ENCODE assay signal across 8 cellular contexts in genomic region chr3:141410408-141410807, GRCh38. TPM values are rescaled to one million over a fixed set of nuclear protein-coding genes. Genes with fewer than 3 reads are reported as not detected.
A peak's percentile ranks its signal among the peaks of the same experiment; 100 is the strongest.
DNase-seq lines count a peak whose midpoint lies in the region; ATAC-seq and TF ChIP-seq lines count a peak whose summit lies in the region.

No MANE protein-coding gene starts in this region.

- peaks cover 41% of the 10 kb centered on the region for H3K4me1 Mint-ChIP-seq in progenitor cell of endocrine pancreas (ENCODE audit: low read depth)

- H3K4me3 Mint-ChIP-seq in progenitor cell of endocrine pancreas (ENCODE audit: low read depth), result no peak overlapping the region

- ATAC-seq in RWPE2 (ENCODE audit: low read depth), result no peak

- H3K9me3 Mint-ChIP-seq in progenitor cell of endocrine pancreas (ENCODE audit: low read depth), result no peaks in the 10 kb centered on the region

- H3K27me3 ChIP-seq in RWPE2 (ENCODE audit: insufficient read depth, poor library complexity, severe bottlenecking), result no peaks in the 10 kb centered on the region

- DNase-seq in G401 (ENCODE audit: low spot score) (peak; percentile 69), RWPE2 (ENCODE audit: low spot score) (no peak), fibroblast of peridontal ligament (ENCODE audit: extremely low read depth) (peak; percentile 46), progenitor cell of endocrine pancreas (ENCODE audit: low spot score, unreplicated experiment) (no peak), kidney glomerular epithelial cell (lab: John Stamatoyannopoulos, UW) (no peak), DMS79 treated with DMSO at 0.1 percent for 48 hours (lab: John Stamatoyannopoulos, UW) (no peak), GF-D8 (lab: John Stamatoyannopoulos, UW) (no peak)
- no peak for DNase-seq in stimulated activated CD4-positive, alpha-beta T cell treated with anti-CD3 and anti-CD28 coated beads, Interleukin-1b, Interleukin-23, amount 100 ng/mL, for 48 hours

- no peak overlapping the region for H3K4me3 ChIP-seq in RWPE2 (ENCODE audit: severe bottlenecking)

- H3K27me3 Mint-ChIP-seq in progenitor cell of endocrine pancreas, result no peaks in the 10 kb centered on the region

- H3K36me3 Mint-ChIP-seq in progenitor cell of endocrine pancreas (ENCODE audit: insufficient read depth), result peaks cover 14% of the 10 kb centered on the region

- H3K36me3 ChIP-seq in RWPE2 (ENCODE audit: low read depth), result peaks cover 62% of the 10 kb centered on the region

- peak overlapping the region; percentile 96 for H3K27ac ChIP-seq in RWPE2 (ENCODE audit: poor library complexity, severe bottlenecking)

- in situ Hi-C loops in G401 (cut with HindIII; ENCODE audit: low sequenced_read_pairs), result no loop called here

- H3K9me3 ChIP-seq in RWPE2 (ENCODE audit: severe bottlenecking), result no peaks in the 10 kb centered on the region

- peak overlapping the region; percentile 92 for H3K27ac Mint-ChIP-seq in progenitor cell of endocrine pancreas

- TF ChIP-seq CTCF in RWPE2 (IDR thresholded peaks at IDR 0.05; ENCODE audit: poor library complexity, severe bottlenecking) (no peak), progenitor cell of endocrine pancreas (IDR thresholded peaks at IDR 0.05; ENCODE audit: unreplicated experiment) (no peak)

- peaks cover 83% of the 10 kb centered on the region for H3K4me1 ChIP-seq in RWPE2 (ENCODE audit: insufficient read depth, poor library complexity, severe bottlenecking)

RNA-seq across cellular contexts. Expression of gene ZBTB38, which starts 42.1 kb away (rescaled TPM):
- total RNA-seq in G401 (2014; rRNA removed; shearing (Covaris generic)), result 7.4 and 33.8 TPM in 2 replicates
- 25.8 and 27.0 TPM in 2 replicates for total RNA-seq in progenitor cell of endocrine pancreas

Comparison
In these comparisons a context has a peak if more than half of its experiments do, and no peak if none do; other contexts are left out.
1. DNase-seq: peak in G401 (single experiment) and fibroblast of peridontal ligament (single experiment); none in RWPE2 (single experiment), progenitor cell of endocrine pancreas (single experiment), kidney glomerular epithelial cell (single experiment), DMS79 treated with DMSO at 0.1 percent for 48 hours (single experiment), stimulated activated CD4-positive, alpha-beta T cell treated with anti-CD3 and anti-CD28 coated beads, Interleukin-1b, Interleukin-23, amount 100 ng/mL, for 48 hours (single experiment) and GF-D8 (single experiment).